21 cellular contexts compared by ENCODE assay signal in genomic region chr13:93535256-93535655, GRCh38.
DNase-seq lines count a peak whose midpoint lies in the region; ATAC-seq, FAIRE-seq and TF ChIP-seq lines count a peak whose summit lies in the region.
"Had no signal": no experiment of that assay in that cellular context is flagged by ENCODE, and none has a peak within 500 bp of the region (broad histone marks: within the 10 kb centered on the region; RNA-seq: fewer than 3 reads in every experiment).

No MANE protein-coding gene starts in this region.

- no peak overlapping the region for H2BK15ac ChIP-seq in mesenchymal stem cell (ENCODE audit: low read depth, poor library complexity, severe bottlenecking)

- intact Hi-C loops in tibial artery (cut with DNase I; ENCODE audit: low total_unique reads) = no loop called here

- no peaks in the 10 kb centered on the region for H3K27me3 Mint-ChIP-seq in activated CD4-positive, alpha-beta memory T cell treated with anti-CD3 and anti-CD28 coated beads, Interleukin-2, amount 10 ng/mL, durations not matched to agents 7 days and 5 days
- H3K27me3 Mint-ChIP-seq: B cell had no signal

- no peak overlapping the region for H3K14ac ChIP-seq in mesenchymal stem cell (ENCODE audit: low read length in 2 of 2)

- DNase-seq in EH (ENCODE audit: low read depth) (peak; percentile 41), RCC 7860 (ENCODE audit: low spot score) (peak; percentile 35), epithelial cell of proximal tubule (ENCODE audit: low read depth) (peak; percentile 44), mesenchymal stem cell (peak; percentile 70), tibial artery (no peak)
- DNase-seq in activated CD4-positive, alpha-beta memory T cell treated with anti-CD3 and anti-CD28 coated beads, Interleukin-2, amount 10 ng/mL, durations not matched to agents 7 days and 5 days = no peak
- DNase-seq: activated CD4-positive, alpha-beta T cell treated with anti-CD3 and anti-CD28 coated beads for 4 hours; activated CD8-positive, alpha-beta memory T cell treated with anti-CD3 and anti-CD28 coated beads, Interleukin-2, amount 50 U/mL, for 4 hours; activated effector memory CD4-positive, alpha-beta T cell treated with anti-CD3 and anti-CD28 coated beads, Interleukin-2, amount 50 U/mL, for 16 hours; amniotic stem cell; lower lobe of right lung; NCI-H1930; pancreas; sigmoid colon; uterus had no signal

- no peak for FAIRE-seq in RCC 7860 (lab: Jason Lieb, UNC)
- FAIRE-seq: G401.6, GM12891, pancreas, TTC549 had no signal

- H3K36me3 Mint-ChIP-seq in activated CD4-positive, alpha-beta memory T cell treated with anti-CD3 and anti-CD28 coated beads, Interleukin-2, amount 10 ng/mL, durations not matched to agents 7 days and 5 days (ENCODE audit: low read depth) = no peaks in the 10 kb centered on the region

- H3K27ac ChIP-seq in mesenchymal stem cell (ENCODE audit: low read length, poor library complexity, severe bottlenecking) = no peak overlapping the region
- no peak overlapping the region for H3K27ac ChIP-seq in tibial artery
- H3K27ac ChIP-seq: lower lobe of right lung, pancreas, uterus had no signal

- H2BK12ac ChIP-seq in mesenchymal stem cell (ENCODE audit: low read length in 2 of 2) = no peak overlapping the region

- H3K23ac ChIP-seq in mesenchymal stem cell (ENCODE audit: low read length in 2 of 2) = no peak overlapping the region

- H3K4me2 ChIP-seq in mesenchymal stem cell (ENCODE audit: low read length, poor library complexity, severe bottlenecking) = no peak overlapping the region

- H3K18ac ChIP-seq in mesenchymal stem cell (ENCODE audit: low read depth in 1 of 2, low read length in 2 of 2) = no peak overlapping the region

- no peak overlapping the region for H2AK5ac ChIP-seq in mesenchymal stem cell (ENCODE audit: low read length, severe bottlenecking)

- no peak overlapping the region for H3K4ac ChIP-seq in mesenchymal stem cell (ENCODE audit: low read depth in 1 of 2, low read length in 2 of 2)

- no peak overlapping the region for H2AFZ ChIP-seq in mesenchymal stem cell (ENCODE audit: low read depth, low read length)

- peaks cover 4% of the 10 kb centered on the region for H3K79me1 ChIP-seq in mesenchymal stem cell (replicated peaks; ENCODE audit: low read length, poor library complexity, severe bottlenecking)

- no peaks in the 10 kb centered on the region for H3K27me3 ChIP-seq in mesenchymal stem cell (ENCODE audit: control insufficient read depth in 1 of 2, insufficient read depth in 1 of 2, low read length in 2 of 2)
- H3K27me3 ChIP-seq in tibial artery = no peaks in the 10 kb centered on the region
- H3K27me3 ChIP-seq: pancreas, sigmoid colon, uterus had no signal

- TF ChIP-seq CTCF in epithelial cell of proximal tubule (conservative IDR thresholded peaks at IDR 0.05; ENCODE audit: low read depth, low read length) (no peak), tibial artery (IDR thresholded peaks at IDR 0.05) (no peak)

- no peak overlapping the region for H3K4me3 ChIP-seq in epithelial cell of proximal tubule (ENCODE audit: low read depth, low read length)
- no peak overlapping the region for H3K4me3 ChIP-seq in mesenchymal stem cell (ENCODE audit: insufficient read depth in 1 of 2, low read depth in 1 of 2, low read length in 2 of 2)
- H3K4me3 ChIP-seq in tibial artery = no peak overlapping the region
- H3K4me3 ChIP-seq: lower lobe of right lung, pancreas, sigmoid colon, uterus had no signal

- H3K9me3 ChIP-seq in mesenchymal stem cell (ENCODE audit: control insufficient read depth, low read length) (no peaks in the 10 kb centered on the region), tibial artery (no peaks in the 10 kb centered on the region)
- H3K9me3 ChIP-seq: lower lobe of right lung, pancreas, sigmoid colon, uterus had no signal

- H3K27ac Mint-ChIP-seq in activated CD4-positive, alpha-beta memory T cell treated with anti-CD3 and anti-CD28 coated beads, Interleukin-2, amount 10 ng/mL, durations not matched to agents 7 days and 5 days = no peak overlapping the region
- H3K27ac Mint-ChIP-seq: B cell had no signal

- ATAC-seq in HG03378 (IDR thresholded peaks at IDR 0.05; ENCODE audit: unreplicated experiment) (no peak), HG02840 (IDR thresholded peaks at IDR 0.05; ENCODE audit: low FRiP score, unreplicated experiment) (no peak)
- ATAC-seq: lower lobe of right lung, pancreas had no signal

- no peak overlapping the region for H2BK5ac ChIP-seq in mesenchymal stem cell (ENCODE audit: low read depth, low read length, poor library complexity, severe bottlenecking)

- WGBS in mesenchymal stem cell = 100% methylated on average over 1 of the region's 1 CpG

- no peak overlapping the region for H4K91ac ChIP-seq in mesenchymal stem cell (ENCODE audit: low read length)

- no peaks in the 10 kb centered on the region for H3K9me3 Mint-ChIP-seq in activated CD4-positive, alpha-beta memory T cell treated with anti-CD3 and anti-CD28 coated beads, Interleukin-2, amount 10 ng/mL, durations not matched to agents 7 days and 5 days

- CTCF ChIA-PET in activated CD4-positive, alpha-beta memory T cell treated with anti-CD3 and anti-CD28 coated beads, Interleukin-2, amount 10 ng/mL, durations not matched to agents 7 days and 5 days (lab: Charles Lee) = no interaction called here

- no peak overlapping the region for H3K4me3 Mint-ChIP-seq in activated CD4-positive, alpha-beta memory T cell treated with anti-CD3 and anti-CD28 coated beads, Interleukin-2, amount 10 ng/mL, durations not matched to agents 7 days and 5 days
- H3K4me3 Mint-ChIP-seq: B cell had no signal

- POLR2A ChIA-PET in activated CD4-positive, alpha-beta memory T cell treated with anti-CD3 and anti-CD28 coated beads, Interleukin-2, amount 10 ng/mL, durations not matched to agents 7 days and 5 days (lab: Charles Lee) = no interaction called here

- H4K8ac ChIP-seq in mesenchymal stem cell (ENCODE audit: low read length) = no peak overlapping the region

- H2BK120ac ChIP-seq in mesenchymal stem cell (ENCODE audit: low read depth, low read length) = no peak overlapping the region

- H3K36me3 ChIP-seq in mesenchymal stem cell (ENCODE audit: control insufficient read depth in 1 of 2, insufficient read depth in 2 of 2, low read depth in 1 of 2, low read length in 2 of 2) = no peaks in the 10 kb centered on the region
- no peaks in the 10 kb centered on the region for H3K36me3 ChIP-seq in tibial artery
- H3K36me3 ChIP-seq: lower lobe of right lung, pancreas, sigmoid colon, uterus had no signal

- H3K9ac ChIP-seq in mesenchymal stem cell (ENCODE audit: low read length) = peak overlapping the region; percentile 34

- H3K4me1 ChIP-seq in mesenchymal stem cell (ENCODE audit: control insufficient read depth, insufficient read depth, low read depth, low read length) = no peaks in the 10 kb centered on the region
- peaks cover 0 to 24% (median 5%) of the 10 kb centered on the region in 4 donors for H3K4me1 ChIP-seq in tibial artery
- H3K4me1 ChIP-seq: lower lobe of right lung, pancreas, uterus had no signal

- no peaks in the 10 kb centered on the region for H3K4me1 Mint-ChIP-seq in activated CD4-positive, alpha-beta memory T cell treated with anti-CD3 and anti-CD28 coated beads, Interleukin-2, amount 10 ng/mL, durations not matched to agents 7 days and 5 days
- H3K4me1 Mint-ChIP-seq: B cell had no signal

Comparison
In these comparisons a context has a peak if more than half of its experiments do, and no peak if none do; other contexts are left out.
1. DNase-seq: peak in EH (single experiment), RCC 7860 (single experiment), epithelial cell of proximal tubule (single experiment) and mesenchymal stem cell (single experiment); none in tibial artery (0 of 2) and activated CD4-positive, alpha-beta memory T cell treated with anti-CD3 and anti-CD28 coated beads, Interleukin-2, amount 10 ng/mL, durations not matched to agents 7 days and 5 days (single experiment).